In the genomic region with DNA sequence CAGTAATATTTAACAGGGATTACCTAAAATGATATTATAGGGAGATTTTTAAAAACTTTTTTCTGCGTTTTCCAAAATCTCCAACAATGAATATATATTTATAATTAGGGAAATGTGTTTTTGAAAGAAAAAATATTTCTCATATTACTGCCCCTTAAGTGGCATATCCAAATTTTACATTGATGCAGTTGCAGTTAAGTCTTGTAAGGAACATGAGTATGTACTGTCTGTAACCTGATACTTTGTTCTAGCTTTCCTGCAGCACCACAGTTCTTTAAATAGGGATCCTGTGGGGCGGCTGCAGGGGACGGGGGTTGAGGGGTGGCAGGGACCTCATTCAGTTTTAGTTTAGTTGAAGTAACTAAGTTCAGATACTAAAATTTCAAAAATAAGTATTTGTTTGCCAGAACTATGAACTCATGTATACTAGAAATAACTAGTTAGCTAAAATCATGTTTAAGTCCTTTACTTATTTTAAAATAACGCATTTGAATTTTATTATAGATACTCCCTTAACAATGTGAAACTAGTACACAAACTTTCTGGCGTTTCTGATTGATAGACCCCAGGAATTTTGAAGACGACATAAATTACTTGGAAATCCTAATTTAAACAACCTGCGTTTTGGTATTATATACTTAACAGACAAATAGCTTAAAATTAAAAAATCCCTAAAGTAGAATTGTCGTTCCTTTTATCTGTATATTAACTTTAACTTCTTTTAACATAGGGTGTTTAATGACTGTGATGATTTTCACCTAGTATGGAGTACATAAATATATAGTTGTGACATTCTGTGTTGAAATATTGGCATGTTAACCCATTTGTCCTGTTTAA, we compare ENCODE assay signal across 8 cellular contexts. TPM values are rescaled to one million over a fixed set of nuclear protein-coding genes. Genes with fewer than 3 reads are reported as not detected.
A peak's percentile ranks its signal among the peaks of the same experiment; 100 is the strongest.
DNase-seq lines count a peak whose midpoint lies in the region; ATAC-seq, FAIRE-seq and TF ChIP-seq lines count a peak whose summit lies in the region.

No MANE protein-coding gene starts in this region.

- intact Hi-C loops in OCI-LY7 (cut with micrococcal nuclease; ENCODE audit: unreplicated experiment): loop anchor here (1.0 to 10.0 kb wide), 3 partner anchors 25 to 249 kb away; partner anchors contain the start of genes FUBP1 and USP33

- H2AFZ ChIP-seq in OCI-LY7 (ENCODE audit: low read length): peak overlapping the region; percentile 84; the same call in 1 of the 2 replicates

- no peak for FAIRE-seq in urothelium cell line (lab: Jason Lieb, UNC)

- CTCF ChIA-PET in OCI-LY7 (lab: Charles Lee; ENCODE audit: unreplicated experiment): interaction anchor here (0.8 kb wide), 1 partner anchor 39 kb away, joined by 3 read pairs; no protein-coding TSS in a partner anchor

- H3K4me1 ChIP-seq in BLaER1 treated with 17β-estradiol and CSF1 and Interleukin-3, amounts not matched to agents 10 nM and 100 nM: peaks cover 21 to 58% (median 34%) of the 10 kb centered on the region in 10 experiments
- peaks cover 38% of the 10 kb centered on the region for H3K4me1 ChIP-seq in OCI-LY7 (ENCODE audit: insufficient read depth, low read length, poor library complexity, severe bottlenecking)

- peak overlapping the region; percentile 78 to 90 (median 84) for H3K9ac ChIP-seq in BLaER1 treated with 17β-estradiol and CSF1 and Interleukin-3, amounts not matched to agents 10 nM and 100 nM

- H3K9me3 ChIP-seq in BLaER1 treated with 17β-estradiol and CSF1 and Interleukin-3, amounts not matched to agents 10 nM and 100 nM (replicated peaks in 1 of 11): no peaks in the 10 kb centered on the region
- no peaks in the 10 kb centered on the region for H3K9me3 ChIP-seq in OCI-LY7 (ENCODE audit: low read length)

- peak overlapping the region; percentile 78 to 95 (median 89) for H3K27ac ChIP-seq in BLaER1 treated with 17β-estradiol and CSF1 and Interleukin-3, amounts not matched to agents 10 nM and 100 nM
- peak overlapping the region; percentile 68 for H3K27ac ChIP-seq in OCI-LY7 (ENCODE audit: low read depth, low read length, poor library complexity, severe bottlenecking)

- peaks cover 19% of the 10 kb centered on the region; the same call in 1 of the 2 replicates for H3K79me2 ChIP-seq in OCI-LY7 (ENCODE audit: insufficient read depth, low read depth, low read length)

- peaks cover 2% of the 10 kb centered on the region for H3K27me3 Mint-ChIP-seq in activated T-cell treated with anti-CD3 and anti-CD28 coated beads, Interleukin-2, amount 50 U/mL, for 4 hours (ENCODE audit: low read depth)
- no peaks in the 10 kb centered on the region for H3K27me3 Mint-ChIP-seq in nephron progenitor cell (ENCODE audit: low read depth, poor library complexity)

- POLR2A ChIA-PET in OCI-LY7 (lab: Charles Lee): interaction anchor here (0.5 to 9.8 kb wide), 33 partner anchors 9 to 1603 kb away, joined by 3 to 193 read pairs (median 4); partner anchors contain the start of genes FUBP1, MIGA1 and ZZZ3

- BruUV-seq in OCI-LY7 (replicated peaks; lab: Mats Ljungman, UMichigan): no TSS peak

- no peaks in the 10 kb centered on the region for H3K9me3 Mint-ChIP-seq in activated T-cell treated with anti-CD3 and anti-CD28 coated beads, Interleukin-2, amount 50 U/mL, for 4 hours
- no peaks in the 10 kb centered on the region for H3K9me3 Mint-ChIP-seq in nephron progenitor cell

- peak overlapping the region; percentile 52 to 72 (median 62) for H3K4me3 ChIP-seq in BLaER1 treated with 17β-estradiol and CSF1 and Interleukin-3, amounts not matched to agents 10 nM and 100 nM
- H3K4me3 ChIP-seq in OCI-LY7 (ENCODE audit: low read depth, low read length, poor library complexity, severe bottlenecking): peak overlapping the region; percentile 72
- H3K4me3 ChIP-seq in fibroblast of pulmonary artery (replicated peaks; ENCODE audit: low read depth, low read length): peak overlapping the region; percentile 82

- TF ChIP-seq CTCF in OCI-LY7 (conservative IDR thresholded peaks at IDR 0.05; ENCODE audit: low read length) (no peak), fibroblast of pulmonary artery (IDR thresholded peaks at IDR 0.05; ENCODE audit: low read length, missing control alignments) (no peak), nephron progenitor cell (IDR thresholded peaks at IDR 0.05) (no peak)

- no peaks in the 10 kb centered on the region for H3K36me3 ChIP-seq in BLaER1 treated with 17β-estradiol and CSF1 and Interleukin-3, amounts not matched to agents 10 nM and 100 nM
- H3K36me3 ChIP-seq in OCI-LY7 (ENCODE audit: insufficient read depth, low read length): no peaks in the 10 kb centered on the region

- H3K4me2 ChIP-seq in BLaER1 treated with 17β-estradiol and CSF1 and Interleukin-3, amounts not matched to agents 10 nM and 100 nM: peak overlapping the region; percentile 67 to 90 (median 82); a peak in 20 of 22 replicates
- peak overlapping the region; percentile 80 for H3K4me2 ChIP-seq in OCI-LY7 (ENCODE audit: low read length)

- DNase-seq in GM19238 (ENCODE audit: insufficient read length, low spot score): peak; percentile 13
- DNase-seq in OCI-LY7 (ENCODE audit: low spot score): peak; percentile 75
- DNase-seq in activated T-cell treated with anti-CD3 and anti-CD28 coated beads, Interleukin-2, amount 50 U/mL, for 4 hours: peak; percentile 10
- DNase-seq in fibroblast of pulmonary artery (ENCODE audit: low read depth): peak; percentile 79
- peak; percentile 57 for DNase-seq in nephron progenitor cell
- peak; percentile 37 for DNase-seq in urothelium cell line (ENCODE audit: low spot score)

- no peaks in the 10 kb centered on the region for H3K27me3 ChIP-seq in BLaER1 treated with 17β-estradiol and CSF1 and Interleukin-3, amounts not matched to agents 10 nM and 100 nM

- H3K9me2 ChIP-seq in OCI-LY7 (ENCODE audit: insufficient read depth, low read length): no peaks in the 10 kb centered on the region

- peak overlapping the region; percentile 90 for H3K4me3 Mint-ChIP-seq in activated T-cell treated with anti-CD3 and anti-CD28 coated beads, Interleukin-2, amount 50 U/mL, for 4 hours
- peak overlapping the region; percentile 93 for H3K4me3 Mint-ChIP-seq in nephron progenitor cell

- peaks cover 47% of the 10 kb centered on the region for H3K4me1 Mint-ChIP-seq in activated T-cell treated with anti-CD3 and anti-CD28 coated beads, Interleukin-2, amount 50 U/mL, for 4 hours (ENCODE audit: low read depth)
- peaks cover 37% of the 10 kb centered on the region for H3K4me1 Mint-ChIP-seq in nephron progenitor cell

- ATAC-seq in HG03280 (IDR thresholded peaks at IDR 0.05; ENCODE audit: unreplicated experiment): peak; percentile 57
- peak; percentile 71 to 72 for ATAC-seq in activated T-cell treated with anti-CD3 and anti-CD28 coated beads, Interleukin-2, amount 50 U/mL, for 4 hours

- H3K36me3 Mint-ChIP-seq in activated T-cell treated with anti-CD3 and anti-CD28 coated beads, Interleukin-2, amount 50 U/mL, for 4 hours (ENCODE audit: insufficient read depth): no peaks in the 10 kb centered on the region
- no peaks in the 10 kb centered on the region for H3K36me3 Mint-ChIP-seq in nephron progenitor cell (ENCODE audit: low read depth)

- peaks cover 0 to 15% (median 0%) of the 10 kb centered on the region in 11 experiments; a peak in 1 of 22 replicates for H4K20me1 ChIP-seq in BLaER1 treated with 17β-estradiol and CSF1 and Interleukin-3, amounts not matched to agents 10 nM and 100 nM
- H4K20me1 ChIP-seq in OCI-LY7 (ENCODE audit: insufficient read depth, low read length): no peaks in the 10 kb centered on the region

- H3K27ac Mint-ChIP-seq in nephron progenitor cell: peak overlapping the region; percentile 100

RNA-seq across cellular contexts. Expression of gene DNAJB4, which starts 0.6 kb away (rescaled TPM):
- 9.0 and 12.6 TPM in 2 replicates for total RNA-seq in OCI-LY7 (2014; rRNA removed; shearing (Covaris generic))
- 14.9 and 15.8 TPM in 2 replicates for total RNA-seq in OCI-LY7 (2022)
- 1 to 10 TPM; 5.4 to 6.6 (median 5.5) TPM for total RNA-seq in activated T-cell treated with anti-CD3 and anti-CD28 coated beads, Interleukin-2, amount 50 U/mL, for 4 hours

RNA-seq across cellular contexts. Expression of gene FUBP1, which starts 25.2 kb away (rescaled TPM):
- 234 and 256 TPM in 2 replicates for total RNA-seq in OCI-LY7 (2014; rRNA removed; shearing (Covaris generic))
- 301 and 325 TPM in 2 replicates for total RNA-seq in OCI-LY7 (2022)
- total RNA-seq in activated T-cell treated with anti-CD3 and anti-CD28 coated beads, Interleukin-2, amount 50 U/mL, for 4 hours: 100 to 1,000 TPM; 262 to 285 (median 277) TPM

RNA-seq across cellular contexts. Expression of gene GIPC2, which starts 41.7 kb away (rescaled TPM):
- total RNA-seq in OCI-LY7 (2014; rRNA removed; shearing (Covaris generic)): 0.15 TPM in 1 of 2 replicates, not detected in the other
- total RNA-seq in OCI-LY7 (2022): not detected in 2 replicates
- under 1 TPM in 2 of 3 donors, not detected in 1; 0.11 to 0.35 TPM for total RNA-seq in activated T-cell treated with anti-CD3 and anti-CD28 coated beads, Interleukin-2, amount 50 U/mL, for 4 hours

Comparison
In these comparisons a context has a peak if more than half of its experiments do, and no peak if none do; other contexts are left out.
1. Peak in every context shown above with its lines: DNase-seq, ATAC-seq, H3K4me3 ChIP-seq and H3K27ac ChIP-seq.
2. DNase-seq: peak in every context shown above with its lines; median percentile 79 in fibroblast of pulmonary artery; 75 in OCI-LY7; 57 in nephron progenitor cell; 37 in urothelium cell line; 13 in GM19238; 10 in activated T-cell treated with anti-CD3 and anti-CD28 coated beads, Interleukin-2, amount 50 U/mL, for 4 hours.